22 cellular contexts compared by ENCODE assay signal in genomic region chr6:67558985-67559384, GRCh38.
"Had no signal": no experiment of that assay in that cellular context is flagged by ENCODE, and none has a peak within 500 bp of the region (broad histone marks: within the 10 kb centered on the region; RNA-seq: fewer than 3 reads in every experiment).

No MANE protein-coding gene starts in this region.

- H3K4me3 ChIP-seq: gastrocnemius medialis, testis, uterus had no signal

- H3K4me1 ChIP-seq: gastrocnemius medialis, parathyroid adenoma, testis, uterus had no signal

- H3K9me3 ChIP-seq: gastrocnemius medialis, neutrophil, testis, uterus had no signal

- H3K27ac ChIP-seq: gastrocnemius medialis, neutrophil, parathyroid adenoma, testis, uterus had no signal

- DNase-seq: activated CD4-positive, alpha-beta memory T cell treated with anti-CD3 and anti-CD28 coated beads, Interleukin-2, amount 10 ng/mL, durations not matched to agents 7 days and 5 days; activated CD4-positive, alpha-beta T cell treated with anti-CD3 and anti-CD28 coated beads for 48 hours; activated effector memory CD4-positive, alpha-beta T cell treated with Interleukin-2 at 50 U/mL for 16 hours; activated naive CD4-positive, alpha-beta T cell treated with anti-CD3 and anti-CD28 coated beads, Interleukin-2, amount 10 ng/mL, durations not matched to agents 7 days and 5 days; activated T-cell treated with anti-CD3 and anti-CD28 coated beads, Interleukin-2, amount 50 U/mL, for 72 hours; caudate nucleus; dermis blood vessel endothelial cell; effector CD8-positive, alpha-beta T cell; gastrocnemius medialis; hippocampal formation; left ventricle myocardium superior; mammary epithelial cell; small intestine; stimulated activated CD4-positive, alpha-beta T cell treated with anti-CD3 and anti-CD28 coated beads, Interleukin-2, amount 100 ng/mL, for 48 hours; stimulated activated CD8-positive, alpha-beta memory T cell treated with anti-CD3 and anti-CD28 coated beads, Interleukin-4, amount 100 ng/mL, for 48 hours; stimulated activated naive B cell treated with anti-CD40 and anti-IgM and Interleukin-4, amounts not matched to agents 10 μg/mL and 1 μg/mL and 100 μg/mL, for 72 hours; T-helper 9 cell; testis; trophoblast cell; uterus had no signal

- H2AFZ ChIP-seq: parathyroid adenoma had no signal

- H3K36me3 ChIP-seq: gastrocnemius medialis, neutrophil, uterus had no signal

- H3K27me3 ChIP-seq: gastrocnemius medialis, neutrophil, testis, uterus had no signal

- H3K9ac ChIP-seq: parathyroid adenoma had no signal

- H3K79me2 ChIP-seq: parathyroid adenoma had no signal
